ENCODE assay signal across 2 cellular contexts in genomic region chr10:44936314-44936975, GRCh38.
TF ChIP-seq lines count a peak whose summit lies in the region.

No MANE protein-coding gene starts in this region.

TF ChIP-seq in HepG2, 621 proteins besides CTCF, POLR2A, EP300 and RAD21:
- TF ChIP-seq HOXA7 (CRISPR knock-in tag; IDR thresholded peaks at IDR 0.05), result no peak
- no peak for TF ChIP-seq ZNF770 (CRISPR knock-in tag; IDR thresholded peaks at IDR 0.05)
- TF ChIP-seq ZFP1 (CRISPR knock-in tag; IDR thresholded peaks at IDR 0.05), result no peak
- TF ChIP-seq ZNF513 (CRISPR knock-in tag; conservative IDR thresholded peaks at IDR 0.05), result no peak
- no peak for TF ChIP-seq STAG1 (CRISPR knock-in tag; IDR thresholded peaks at IDR 0.05)
- TF ChIP-seq BORCS8-MEF2B (CRISPR knock-in tag; IDR thresholded peaks at IDR 0.05), result no peak
- no peak for TF ChIP-seq DNMT1 (CRISPR knock-in tag; IDR thresholded peaks at IDR 0.05)
- TF ChIP-seq XBP1 (CRISPR knock-in tag; IDR thresholded peaks at IDR 0.05), result no peak
- no peak for TF ChIP-seq HDAC2 (CRISPR knock-in tag; IDR thresholded peaks at IDR 0.05)
- no peak for TF ChIP-seq NRL (CRISPR knock-in tag; IDR thresholded peaks at IDR 0.05; ENCODE audit: borderline replicate concordance)
- TF ChIP-seq TBL1XR1 (IDR thresholded peaks at IDR 0.05; ENCODE audit: borderline replicate concordance, low read length, partially characterized antibody), result no peak
- TF ChIP-seq MXI1 (IDR thresholded peaks at IDR 0.05; ENCODE audit: borderline replicate concordance, low read depth, low read length), result no peak
- TF ChIP-seq HINFP (CRISPR knock-in tag; IDR thresholded peaks at IDR 0.05; ENCODE audit: low read depth), result no peak
- TF ChIP-seq GTF3A (CRISPR knock-in tag; conservative IDR thresholded peaks at IDR 0.05), result no peak
- no peak for TF ChIP-seq FOXO1 (CRISPR knock-in tag; IDR thresholded peaks at IDR 0.05)
- no peak for TF ChIP-seq ZNF34 (CRISPR knock-in tag; IDR thresholded peaks at IDR 0.05; ENCODE audit: borderline replicate concordance)
- TF ChIP-seq ZNF703 (CRISPR knock-in tag; IDR thresholded peaks at IDR 0.05; ENCODE audit: borderline replicate concordance), result no peak

TF ChIP-seq in SK-N-SH treated with all-trans-retinoic acid at 6 μM for 48 hours, 23 proteins besides CTCF, POLR2A, EP300 and RAD21:
- TF ChIP-seq ARNTL (CRISPR knock-in tag; IDR thresholded peaks at IDR 0.05; ENCODE audit: borderline replicate concordance, low read depth) (no peak), ZNF565 (CRISPR knock-in tag; conservative IDR thresholded peaks at IDR 0.05; ENCODE audit: low read depth) (no peak), PATZ1 (CRISPR knock-in tag; IDR thresholded peaks at IDR 0.05; ENCODE audit: borderline replicate concordance) (no peak), ISL1 (CRISPR knock-in tag; IDR thresholded peaks at IDR 0.05) (no peak)
